Comparison of ENCODE assay signal across 1 cellular context in the genomic region with DNA sequence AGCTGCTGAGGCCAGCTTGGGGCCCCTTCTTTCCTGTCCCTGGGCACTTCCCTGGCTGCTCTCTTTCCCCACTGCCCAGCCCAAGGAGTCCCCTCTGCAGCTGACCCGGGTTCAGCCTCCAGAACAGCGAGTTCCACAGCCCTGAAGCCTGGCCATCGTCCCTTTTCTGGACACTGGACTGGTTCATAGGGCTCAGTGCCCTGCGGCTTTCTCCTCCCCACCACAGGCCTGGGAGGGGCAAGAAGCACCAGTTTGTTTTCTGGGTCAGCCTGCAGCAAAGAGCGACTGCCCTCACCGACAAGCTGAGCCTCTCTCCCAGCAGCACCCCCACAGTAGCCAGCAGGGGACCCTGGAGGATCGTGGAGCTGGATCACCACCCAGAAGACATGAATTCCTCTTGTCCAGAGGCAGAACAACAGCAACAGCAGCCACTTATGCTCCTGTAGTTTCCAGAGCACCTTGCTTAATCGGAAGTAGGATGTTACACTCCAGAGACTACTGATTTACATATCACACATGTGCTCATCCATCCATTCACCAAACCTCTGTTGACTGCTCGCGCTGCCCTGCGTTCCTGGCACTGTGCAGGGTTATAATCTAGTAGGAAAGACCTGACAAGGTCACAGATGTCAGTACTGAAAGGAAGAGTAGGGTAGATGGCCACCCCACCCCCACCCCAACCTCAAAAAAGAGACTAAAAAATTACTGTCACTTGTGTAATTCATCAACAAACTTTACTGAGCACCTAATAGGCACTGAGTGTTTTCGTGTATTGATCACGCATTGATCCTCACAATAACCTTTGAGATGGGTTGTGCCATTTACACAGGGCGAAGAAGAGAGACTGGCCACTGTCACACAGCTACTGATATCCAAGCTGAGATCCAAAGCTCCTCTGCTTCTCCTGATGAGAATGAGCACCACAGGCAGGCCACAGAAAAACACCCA.
TF ChIP-seq lines count a peak whose summit lies in the region.

No MANE protein-coding gene starts in this region.

TF ChIP-seq in liver, 16 proteins besides CTCF, POLR2A, EP300 and RAD21 (continued from another document):
- TF ChIP-seq, protein P1, sequence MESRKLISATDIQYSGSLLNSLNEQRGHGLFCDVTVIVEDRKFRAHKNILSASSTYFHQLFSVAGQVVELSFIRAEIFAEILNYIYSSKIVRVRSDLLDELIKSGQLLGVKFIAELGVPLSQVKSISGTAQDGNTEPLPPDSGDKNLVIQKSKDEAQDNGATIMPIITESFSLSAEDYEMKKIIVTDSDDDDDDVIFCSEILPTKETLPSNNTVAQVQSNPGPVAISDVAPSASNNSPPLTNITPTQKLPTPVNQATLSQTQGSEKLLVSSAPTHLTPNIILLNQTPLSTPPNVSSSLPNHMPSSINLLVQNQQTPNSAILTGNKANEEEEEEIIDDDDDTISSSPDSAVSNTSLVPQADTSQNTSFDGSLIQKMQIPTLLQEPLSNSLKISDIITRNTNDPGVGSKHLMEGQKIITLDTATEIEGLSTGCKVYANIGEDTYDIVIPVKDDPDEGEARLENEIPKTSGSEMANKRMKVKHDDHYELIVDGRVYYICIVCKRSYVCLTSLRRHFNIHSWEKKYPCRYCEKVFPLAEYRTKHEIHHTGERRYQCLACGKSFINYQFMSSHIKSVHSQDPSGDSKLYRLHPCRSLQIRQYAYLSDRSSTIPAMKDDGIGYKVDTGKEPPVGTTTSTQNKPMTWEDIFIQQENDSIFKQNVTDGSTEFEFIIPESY (IDR thresholded peaks at IDR 0.05), result no peak
- TF ChIP-seq JUND (IDR thresholded peaks at IDR 0.05) (no peak), YY1 (IDR thresholded peaks at IDR 0.05) (peak; percentile 18), RXRA (IDR thresholded peaks at IDR 0.05) (peak; percentile 58 to 79), EGR1 (IDR thresholded peaks at IDR 0.05; ENCODE audit: low read depth in 2 of 2) (no peak)
